Comparison of ENCODE assay signal across 2 cellular contexts in genomic region chr6:28263946-28264345, GRCh38.
TF ChIP-seq lines count a peak whose summit lies in the region.

No MANE protein-coding gene starts in this region.

TF ChIP-seq in IMR-90, 13 proteins besides CTCF, POLR2A, EP300 and RAD21:
- TF ChIP-seq NFE2L2 (IDR thresholded peaks at IDR 0.05; ENCODE audit: low read depth, low read length) = no peak
- peak; percentile 49 for TF ChIP-seq CEBPB (IDR thresholded peaks at IDR 0.05; ENCODE audit: low read depth, low read length)
- no peak for TF ChIP-seq CHD1 (IDR thresholded peaks at IDR 0.05; ENCODE audit: low read depth, low read length)
- TF ChIP-seq, protein P1, sequence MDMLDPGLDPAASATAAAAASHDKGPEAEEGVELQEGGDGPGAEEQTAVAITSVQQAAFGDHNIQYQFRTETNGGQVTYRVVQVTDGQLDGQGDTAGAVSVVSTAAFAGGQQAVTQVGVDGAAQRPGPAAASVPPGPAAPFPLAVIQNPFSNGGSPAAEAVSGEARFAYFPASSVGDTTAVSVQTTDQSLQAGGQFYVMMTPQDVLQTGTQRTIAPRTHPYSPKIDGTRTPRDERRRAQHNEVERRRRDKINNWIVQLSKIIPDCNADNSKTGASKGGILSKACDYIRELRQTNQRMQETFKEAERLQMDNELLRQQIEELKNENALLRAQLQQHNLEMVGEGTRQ (IDR thresholded peaks at IDR 0.05; ENCODE audit: low read depth, low read length) = no peak
- TF ChIP-seq RCOR1 (IDR thresholded peaks at IDR 0.05; ENCODE audit: insufficient replicate concordance, low read length) = no peak
- TF ChIP-seq MAFK (IDR thresholded peaks at IDR 0.05; ENCODE audit: low read depth, low read length) = no peak

TF ChIP-seq in K562, 482 proteins besides CTCF, POLR2A, EP300 and RAD21:
- TF ChIP-seq CEBPG (CRISPR knock-in tag; IDR thresholded peaks at IDR 0.05) (no peak), CEBPG (tag; conservative IDR thresholded peaks at IDR 0.05 in 1 of 2, IDR thresholded peaks at IDR 0.05 in 1 of 2) (0 out of 4 replicates have a peak, but pooled peaks of 1 of the 2 experiments have one; percentile 19), CEBPB (tag; IDR thresholded peaks at IDR 0.05) (peak; percentile 53; the same call in 1 of the 2 replicates), CAMTA2 (CRISPR knock-in tag; conservative IDR thresholded peaks at IDR 0.05) (no peak)
